ENCODE assay signal across 10 cellular contexts in genomic region chr7:94300176-94300835, GRCh38.
DNase-seq lines count a peak whose midpoint lies in the region; ATAC-seq and TF ChIP-seq lines count a peak whose summit lies in the region.
"Had no signal": no experiment of that assay in that cellular context is flagged by ENCODE, and none has a peak within 500 bp of the region (broad histone marks: within the 10 kb centered on the region; RNA-seq: fewer than 3 reads in every experiment).

No MANE protein-coding gene starts in this region.

- peaks cover 13% of the 10 kb centered on the region for H3K27me3 Mint-ChIP-seq in endodermal cell (ENCODE audit: insufficient read depth)
- no peaks in the 10 kb centered on the region for H3K27me3 Mint-ChIP-seq in effector memory CD8-positive, alpha-beta T cell

- peaks cover 0 to 54% (median 20%) of the 10 kb centered on the region in 3 donors for H3K4me1 ChIP-seq in esophagus squamous epithelium
- H3K4me1 ChIP-seq in gastrocnemius medialis: peaks cover 4 to 5% of the 10 kb centered on the region in 2 donors
- peaks cover 15% of the 10 kb centered on the region for H3K4me1 ChIP-seq in endodermal cell (ENCODE audit: control insufficient read depth, insufficient read depth, low read length)

- no peak overlapping the region for H3K9ac ChIP-seq in endodermal cell (ENCODE audit: extremely low read depth, low read length, poor library complexity, severe bottlenecking)

- peaks cover 35% of the 10 kb centered on the region for H3K4me1 Mint-ChIP-seq in endodermal cell
- H3K4me1 Mint-ChIP-seq in effector memory CD8-positive, alpha-beta T cell (ENCODE audit: low read depth in 2 of 2): no peaks in the 10 kb centered on the region

- no peaks in the 10 kb centered on the region for H3K27me3 ChIP-seq in esophagus squamous epithelium
- H3K27me3 ChIP-seq in gastrocnemius medialis: no peaks in the 10 kb centered on the region
- H3K27me3 ChIP-seq in endodermal cell (ENCODE audit: control insufficient read depth, insufficient read depth, low read length, poor library complexity, severe bottlenecking): peaks cover 8% of the 10 kb centered on the region

- H3K9me3 Mint-ChIP-seq in endodermal cell: no peaks in the 10 kb centered on the region
- H3K9me3 Mint-ChIP-seq in effector memory CD8-positive, alpha-beta T cell: no peaks in the 10 kb centered on the region

- no peaks in the 10 kb centered on the region for H3K36me3 Mint-ChIP-seq in endodermal cell (ENCODE audit: low read depth)
- no peaks in the 10 kb centered on the region for H3K36me3 Mint-ChIP-seq in effector memory CD8-positive, alpha-beta T cell (ENCODE audit: insufficient read depth)

- peak overlapping the region in 3 of 4 donors; percentile 78 to 86 (median 83) for H3K27ac ChIP-seq in esophagus squamous epithelium
- peak overlapping the region; percentile 22 to 67 (median 56) for H3K27ac ChIP-seq in gastrocnemius medialis
- no peak overlapping the region for H3K27ac ChIP-seq in endodermal cell (ENCODE audit: low read depth, low read length)

- TF ChIP-seq CTCF in esophagus squamous epithelium (IDR thresholded peaks at IDR 0.05): no peak
- no peak for TF ChIP-seq CTCF in gastrocnemius medialis (IDR thresholded peaks at IDR 0.05 in 4 of 5, conservative IDR thresholded peaks at IDR 0.05 in 1 of 5)
- no peak for TF ChIP-seq CTCF in endodermal cell (conservative IDR thresholded peaks at IDR 0.05)

- 83 to 84% methylated on average over 7 to 8 of the region's 8 CpGs for WGBS in esophagus squamous epithelium, 2 donors
- WGBS in endodermal cell (ENCODE audit: insufficient coverage in 1 of 2, insufficient read length in 1 of 2), 2 experiments: 89 to 90% methylated on average over 3 to 7 of the region's 8 CpGs

- H3K36me3 ChIP-seq in esophagus squamous epithelium (no peaks in the 10 kb centered on the region), gastrocnemius medialis (no peaks in the 10 kb centered on the region), endodermal cell (ENCODE audit: control insufficient read depth, insufficient read depth, low read length) (no peaks in the 10 kb centered on the region)

- in situ Hi-C loops in gastrocnemius medialis (cut with MboI; ENCODE audit: low sequenced_read_pairs in 4 of 4): no loop called here

- H3K9me3 ChIP-seq in esophagus squamous epithelium: no peaks in the 10 kb centered on the region
- no peaks in the 10 kb centered on the region for H3K9me3 ChIP-seq in gastrocnemius medialis
- H3K9me3 ChIP-seq in endodermal cell (ENCODE audit: control insufficient read depth, low read length): no peaks in the 10 kb centered on the region

- peak; percentile 31 for DNase-seq in EL
- no peak for DNase-seq in esophagus squamous epithelium (lab: John Stamatoyannopoulos, UW)
- DNase-seq in gastrocnemius medialis: no peak
- no peak for DNase-seq in endodermal cell
- DNase-seq in effector memory CD8-positive, alpha-beta T cell: no peak
- DNase-seq in activated naive CD4-positive, alpha-beta T cell treated with Interleukin-2 at 50 U/mL for 16 hours: no peak
- DNase-seq: activated CD8-positive, alpha-beta T cell treated with anti-CD3 and anti-CD28 coated beads for 36 hours; activated naive CD4-positive, alpha-beta T cell treated with anti-CD3 and anti-CD28 coated beads, Interleukin-2, amount 50 U/mL, for 16 hours had no signal

- no peak for ATAC-seq in gastrocnemius medialis
- ATAC-seq in effector memory CD8-positive, alpha-beta T cell (replicated peaks): no peak
- ATAC-seq in GM21381 (IDR thresholded peaks at IDR 0.05; ENCODE audit: unreplicated experiment): no peak
- ATAC-seq: activated CD8-positive, alpha-beta T cell treated with anti-CD3 and anti-CD28 coated beads for 36 hours had no signal

- TF ChIP-seq POLR2A in esophagus squamous epithelium (IDR thresholded peaks at IDR 0.05): no peak
- no peak for TF ChIP-seq POLR2A in gastrocnemius medialis (IDR thresholded peaks at IDR 0.05)

- H3K27ac Mint-ChIP-seq in endodermal cell: no peak overlapping the region
- no peak overlapping the region for H3K27ac Mint-ChIP-seq in effector memory CD8-positive, alpha-beta T cell
- H3K27ac Mint-ChIP-seq: activated CD8-positive, alpha-beta T cell treated with anti-CD3 and anti-CD28 coated beads for 36 hours had no signal

- intact Hi-C loops in esophagus squamous epithelium (cut with DNase I) (no loop called here), gastrocnemius medialis (cut with DNase I; ENCODE audit: low total_unique reads) (no loop called here)

- no peak overlapping the region for H3K4me3 Mint-ChIP-seq in endodermal cell
- H3K4me3 Mint-ChIP-seq in effector memory CD8-positive, alpha-beta T cell: no peak overlapping the region
- H3K4me3 Mint-ChIP-seq: activated CD8-positive, alpha-beta T cell treated with anti-CD3 and anti-CD28 coated beads for 36 hours had no signal

- H3K4me3 ChIP-seq in esophagus squamous epithelium: no peak overlapping the region
- no peak overlapping the region for H3K4me3 ChIP-seq in gastrocnemius medialis
- H3K4me3 ChIP-seq in endodermal cell (ENCODE audit: low read length): no peak overlapping the region

TF ChIP-seq in PFSK-1, 5 proteins besides CTCF, POLR2A, EP300 and RAD21:
- TF ChIP-seq TAF1 (IDR thresholded peaks at IDR 0.05; ENCODE audit: borderline replicate concordance, insufficient read depth, low read length) (no peak), POLR2AphosphoS5 (IDR thresholded peaks at IDR 0.05; ENCODE audit: low read depth, low read length) (no peak), SIN3A (IDR thresholded peaks at IDR 0.05; ENCODE audit: borderline replicate concordance, insufficient read depth, low read length) (peak; percentile 32; the same call in 1 of the 2 replicates), FOXP2 (optimal IDR thresholded peaks at IDR 0.05; ENCODE audit: borderline replicate concordance, extremely low read depth, extremely low read length, insufficient read depth) (no peak)
- TF ChIP-seq, protein P1, sequence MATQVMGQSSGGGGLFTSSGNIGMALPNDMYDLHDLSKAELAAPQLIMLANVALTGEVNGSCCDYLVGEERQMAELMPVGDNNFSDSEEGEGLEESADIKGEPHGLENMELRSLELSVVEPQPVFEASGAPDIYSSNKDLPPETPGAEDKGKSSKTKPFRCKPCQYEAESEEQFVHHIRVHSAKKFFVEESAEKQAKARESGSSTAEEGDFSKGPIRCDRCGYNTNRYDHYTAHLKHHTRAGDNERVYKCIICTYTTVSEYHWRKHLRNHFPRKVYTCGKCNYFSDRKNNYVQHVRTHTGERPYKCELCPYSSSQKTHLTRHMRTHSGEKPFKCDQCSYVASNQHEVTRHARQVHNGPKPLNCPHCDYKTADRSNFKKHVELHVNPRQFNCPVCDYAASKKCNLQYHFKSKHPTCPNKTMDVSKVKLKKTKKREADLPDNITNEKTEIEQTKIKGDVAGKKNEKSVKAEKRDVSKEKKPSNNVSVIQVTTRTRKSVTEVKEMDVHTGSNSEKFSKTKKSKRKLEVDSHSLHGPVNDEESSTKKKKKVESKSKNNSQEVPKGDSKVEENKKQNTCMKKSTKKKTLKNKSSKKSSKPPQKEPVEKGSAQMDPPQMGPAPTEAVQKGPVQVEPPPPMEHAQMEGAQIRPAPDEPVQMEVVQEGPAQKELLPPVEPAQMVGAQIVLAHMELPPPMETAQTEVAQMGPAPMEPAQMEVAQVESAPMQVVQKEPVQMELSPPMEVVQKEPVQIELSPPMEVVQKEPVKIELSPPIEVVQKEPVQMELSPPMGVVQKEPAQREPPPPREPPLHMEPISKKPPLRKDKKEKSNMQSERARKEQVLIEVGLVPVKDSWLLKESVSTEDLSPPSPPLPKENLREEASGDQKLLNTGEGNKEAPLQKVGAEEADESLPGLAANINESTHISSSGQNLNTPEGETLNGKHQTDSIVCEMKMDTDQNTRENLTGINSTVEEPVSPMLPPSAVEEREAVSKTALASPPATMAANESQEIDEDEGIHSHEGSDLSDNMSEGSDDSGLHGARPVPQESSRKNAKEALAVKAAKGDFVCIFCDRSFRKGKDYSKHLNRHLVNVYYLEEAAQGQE (IDR thresholded peaks at IDR 0.05; ENCODE audit: insufficient read depth in 1 of 2, low read depth in 2 of 2, low read length in 2 of 2): no peak
